26 cellular contexts compared by ENCODE assay signal in the genomic region with DNA sequence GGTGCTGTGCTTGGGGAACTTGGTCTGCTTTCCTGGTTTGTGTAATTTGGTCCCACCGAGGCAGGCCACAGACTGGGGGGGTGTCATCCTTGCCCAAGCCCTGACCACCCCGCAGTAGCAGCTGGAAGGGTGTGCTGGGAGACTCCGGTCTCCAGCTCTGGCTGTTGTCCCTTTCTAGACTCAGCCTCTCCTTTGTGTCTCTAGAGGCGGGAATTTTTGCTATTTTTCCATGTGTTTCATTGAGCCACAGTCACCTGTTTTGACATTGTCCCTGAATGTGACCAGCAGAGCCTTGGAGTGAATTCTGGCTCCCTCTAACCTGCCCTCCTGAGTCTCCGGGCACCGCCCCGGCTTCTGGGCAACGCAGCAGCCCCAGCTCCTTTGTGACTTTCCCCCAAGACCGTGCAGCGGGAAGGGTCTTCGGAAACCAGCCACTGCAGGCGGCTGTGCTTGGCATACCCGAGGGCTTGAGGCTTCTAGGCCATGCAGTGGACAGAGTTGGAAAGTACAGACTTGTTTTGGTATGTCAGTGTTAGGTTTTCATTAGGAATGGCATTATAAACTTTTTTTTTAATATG.
"Had no signal": no experiment of that assay in that cellular context is flagged by ENCODE, and none has a peak within 500 bp of the region (broad histone marks: within the 10 kb centered on the region; RNA-seq: fewer than 3 reads in every experiment).

No MANE protein-coding gene starts in this region.

- H3K27ac Mint-ChIP-seq: dendritic cell treated with granulocyte-macrophage colony-stimulating factor and Interleukin-4, amounts not matched to agents 40 ng/mL and 50 ng/mL, for 4 days; naive B cell; natural killer cell treated with Interleukin-12 subunit alpha and Interleukin-12 subunit beta and Interleukin-15 and Interleukin-18, amount 100 ng/mL, for 72 hours; stimulated activated effector memory CD8-positive, alpha-beta T cell treated with anti-CD3 and anti-CD28 coated beads, Interleukin-12 subunit alpha, Interleukin-12 subunit beta, amount 100 ng/mL, for 72 hours had no signal

- H3K27me3 ChIP-seq: ovary, thyroid gland had no signal

- DNase-seq: colonic mucosa; effector memory CD4-positive, alpha-beta T cell; erythroblast; esophagus squamous epithelium; foreskin melanocyte; glutamatergic neuron; heart right ventricle; hypothalamus; left ventricle myocardium superior; lower lobe of right lung; mucosa of descending colon; naive B cell; nucleus accumbens; ovary; psoas muscle; right cardiac atrium; sigmoid colon; stimulated activated CD4-positive, alpha-beta T cell treated with anti-CD3 and anti-CD28 coated beads, Interleukin-2, amount 100 ng/mL, for 24 hours; stimulated activated CD4-positive, alpha-beta T cell treated with anti-CD3 and anti-CD28 coated beads, Interleukin-4, amount 100 ng/mL, for 24 hours; stimulated activated naive CD4-positive, alpha-beta T cell treated with Interleukin-2 at 50 U/mL for 16 hours; stomach; thyroid gland had no signal

- H3K4me3 Mint-ChIP-seq: dendritic cell treated with granulocyte-macrophage colony-stimulating factor and Interleukin-4, amounts not matched to agents 40 ng/mL and 50 ng/mL, for 4 days; natural killer cell treated with Interleukin-12 subunit alpha and Interleukin-12 subunit beta and Interleukin-15 and Interleukin-18, amount 100 ng/mL, for 72 hours; neural crest cell; stimulated activated effector memory CD8-positive, alpha-beta T cell treated with anti-CD3 and anti-CD28 coated beads, Interleukin-12 subunit alpha, Interleukin-12 subunit beta, amount 100 ng/mL, for 72 hours had no signal

- H3K36me3 ChIP-seq: colonic mucosa, esophagus squamous epithelium, heart right ventricle, lower lobe of right lung, ovary, sigmoid colon, stomach, thyroid gland had no signal

- H3K36me3 Mint-ChIP-seq: naive B cell; natural killer cell treated with Interleukin-12 subunit alpha and Interleukin-12 subunit beta and Interleukin-15 and Interleukin-18, amount 100 ng/mL, for 72 hours; stimulated activated effector memory CD8-positive, alpha-beta T cell treated with anti-CD3 and anti-CD28 coated beads, Interleukin-12 subunit alpha, Interleukin-12 subunit beta, amount 100 ng/mL, for 72 hours had no signal

- ATAC-seq: heart right ventricle; left ventricle myocardium superior; lower lobe of right lung; mucosa of descending colon; natural killer cell treated with Interleukin-12 subunit alpha and Interleukin-12 subunit beta and Interleukin-15 and Interleukin-18, amount 100 ng/mL, for 72 hours; psoas muscle; right cardiac atrium; stimulated activated effector memory CD8-positive, alpha-beta T cell treated with anti-CD3 and anti-CD28 coated beads, Interleukin-12 subunit alpha, Interleukin-12 subunit beta, amount 100 ng/mL, for 72 hours had no signal

- H3K4me1 ChIP-seq: colonic mucosa, psoas muscle had no signal

- H3K9me3 ChIP-seq: colonic mucosa, esophagus squamous epithelium, lower lobe of right lung, mucosa of descending colon, ovary, thyroid gland had no signal

- H3K4me1 Mint-ChIP-seq: stimulated activated effector memory CD8-positive, alpha-beta T cell treated with anti-CD3 and anti-CD28 coated beads, Interleukin-12 subunit alpha, Interleukin-12 subunit beta, amount 100 ng/mL, for 72 hours had no signal

- H3K4me3 ChIP-seq: colonic mucosa, heart right ventricle, lower lobe of right lung, mucosa of descending colon, ovary, sigmoid colon, stomach, thyroid gland had no signal

- H3K9me3 Mint-ChIP-seq: dendritic cell treated with granulocyte-macrophage colony-stimulating factor and Interleukin-4, amounts not matched to agents 40 ng/mL and 50 ng/mL, for 4 days; natural killer cell treated with Interleukin-12 subunit alpha and Interleukin-12 subunit beta and Interleukin-15 and Interleukin-18, amount 100 ng/mL, for 72 hours; neural crest cell; stimulated activated effector memory CD8-positive, alpha-beta T cell treated with anti-CD3 and anti-CD28 coated beads, Interleukin-12 subunit alpha, Interleukin-12 subunit beta, amount 100 ng/mL, for 72 hours had no signal

- H3K27ac ChIP-seq: colonic mucosa, esophagus squamous epithelium, heart right ventricle, lower lobe of right lung, ovary, psoas muscle, sigmoid colon, stomach, thyroid gland had no signal
